ENCODE assay signal across 1 cellular context in genomic region chr7:116955340-116955739, GRCh38.
TF ChIP-seq lines count a peak whose summit lies in the region.

No MANE protein-coding gene starts in this region.

TF ChIP-seq in H1, 55 proteins besides CTCF, POLR2A, EP300 and RAD21 (continued from another document):
- no peak for TF ChIP-seq MAX (IDR thresholded peaks at IDR 0.05)
- TF ChIP-seq SRF (IDR thresholded peaks at IDR 0.05; ENCODE audit: low read depth, low read length) = no peak
- TF ChIP-seq TAF7 (optimal IDR thresholded peaks at IDR 0.05; ENCODE audit: borderline replicate concordance, low read depth, low read length) = no peak
- no peak for TF ChIP-seq POLR2AphosphoS5 (IDR thresholded peaks at IDR 0.05; ENCODE audit: low read depth, low read length)
- no peak for TF ChIP-seq BRCA1 (IDR thresholded peaks at IDR 0.05; ENCODE audit: low read depth, low read length)
- TF ChIP-seq SP2 (IDR thresholded peaks at IDR 0.05; ENCODE audit: low read length) = no peak
- no peak for TF ChIP-seq USF2 (IDR thresholded peaks at IDR 0.05; ENCODE audit: low read length)
- TF ChIP-seq ATF2 (IDR thresholded peaks at IDR 0.05; ENCODE audit: low read length) = no peak
- no peak for TF ChIP-seq CEBPB (IDR thresholded peaks at IDR 0.05; ENCODE audit: low read depth, low read length)
- TF ChIP-seq SIRT6 (IDR thresholded peaks at IDR 0.05; ENCODE audit: low read length) = no peak
